1 cellular context compared by ENCODE assay signal in genomic region chr4:114924311-114924710, GRCh38.
TF ChIP-seq lines count a peak whose summit lies in the region.

No MANE protein-coding gene starts in this region.

TF ChIP-seq in H1, 55 proteins besides CTCF, POLR2A, EP300 and RAD21:
- TF ChIP-seq YY1 (IDR thresholded peaks at IDR 0.05; ENCODE audit: low read depth, low read length) (no peak), RBBP5 (IDR thresholded peaks at IDR 0.05; ENCODE audit: borderline replicate concordance, low read depth, low read length) (no peak), CHD7 (IDR thresholded peaks at IDR 0.05; ENCODE audit: insufficient replicate concordance, low read length) (peak; percentile 89), SIX5 (IDR thresholded peaks at IDR 0.05; ENCODE audit: low read depth, low read length) (no peak), HDAC6 (IDR thresholded peaks at IDR 0.05; ENCODE audit: low read depth, low read length) (no peak), EZH2 (IDR thresholded peaks at IDR 0.05; ENCODE audit: low read depth, low read length, severe bottlenecking) (no peak), CBX8 (IDR thresholded peaks at IDR 0.05; ENCODE audit: borderline replicate concordance, low read depth, low read length) (no peak), CTBP2 (IDR thresholded peaks at IDR 0.05; ENCODE audit: borderline replicate concordance, insufficient read depth, insufficient read length, low read length) (no peak), SP1 (IDR thresholded peaks at IDR 0.05; ENCODE audit: low read depth, low read length) (0 out of 2 replicates have a peak, but pooled peaks have one; percentile 44), HDAC2 (IDR thresholded peaks at IDR 0.05; ENCODE audit: borderline replicate concordance in 1 of 2, low read depth in 2 of 2, low read length in 2 of 2) (no peak; a peak in 1 of 4 replicates), MAX (IDR thresholded peaks at IDR 0.05) (no peak), TCF12 (IDR thresholded peaks at IDR 0.05; ENCODE audit: low read depth, low read length) (no peak), CHD1 (IDR thresholded peaks at IDR 0.05; ENCODE audit: low read depth, low read length) (no peak), POLR2AphosphoS5 (IDR thresholded peaks at IDR 0.05; ENCODE audit: low read depth, low read length) (no peak), SIN3A (conservative IDR thresholded peaks at IDR 0.05 in 1 of 2, IDR thresholded peaks at IDR 0.05 in 1 of 2; ENCODE audit: low read depth in 1 of 2, low read length in 2 of 2) (no peak), SP2 (IDR thresholded peaks at IDR 0.05; ENCODE audit: low read length) (no peak), TEAD4 (IDR thresholded peaks at IDR 0.05; ENCODE audit: low read depth, low read length) (peak; percentile 70; the same call in 1 of the 2 replicates), TAF1 (IDR thresholded peaks at IDR 0.05; ENCODE audit: low read depth, low read length) (no peak), SP4 (IDR thresholded peaks at IDR 0.05; ENCODE audit: low read length) (no peak), EGR1 (IDR thresholded peaks at IDR 0.05; ENCODE audit: borderline replicate concordance, low read depth, low read length) (no peak), JUND (IDR thresholded peaks at IDR 0.05; ENCODE audit: low read length) (no peak), SRF (IDR thresholded peaks at IDR 0.05; ENCODE audit: low read depth, low read length) (no peak), TAF7 (optimal IDR thresholded peaks at IDR 0.05; ENCODE audit: borderline replicate concordance, low read depth, low read length) (no peak), SUZ12 (IDR thresholded peaks at IDR 0.05; ENCODE audit: low read length) (no peak), BACH1 (IDR thresholded peaks at IDR 0.05; ENCODE audit: low read length) (no peak), USF2 (IDR thresholded peaks at IDR 0.05; ENCODE audit: low read length) (no peak), CEBPB (IDR thresholded peaks at IDR 0.05; ENCODE audit: low read depth, low read length) (no peak), ASH2L (IDR thresholded peaks at IDR 0.05; ENCODE audit: low read length) (no peak), KDM5A (IDR thresholded peaks at IDR 0.05; ENCODE audit: low read length) (no peak), PHF8 (conservative IDR thresholded peaks at IDR 0.05; ENCODE audit: low read depth, low read length) (no peak), ATF3 (IDR thresholded peaks at IDR 0.05; ENCODE audit: insufficient read depth, low read depth, low read length) (no peak), TBP (IDR thresholded peaks at IDR 0.05; ENCODE audit: low read depth, low read length) (no peak), BRCA1 (IDR thresholded peaks at IDR 0.05; ENCODE audit: low read depth, low read length) (no peak), NANOG (IDR thresholded peaks at IDR 0.05; ENCODE audit: insufficient read depth, low read depth, low read length, poor library complexity, severe bottlenecking) (peak; percentile 69), ATF2 (IDR thresholded peaks at IDR 0.05; ENCODE audit: low read length) (no peak), GABPA (IDR thresholded peaks at IDR 0.05; ENCODE audit: borderline replicate concordance, insufficient read depth, low read length) (no peak), RNF2 (IDR thresholded peaks at IDR 0.05; ENCODE audit: borderline replicate concordance, low read depth, low read length, missing control alignments, poor library complexity, severe bottlenecking) (no peak), BCL11A (IDR thresholded peaks at IDR 0.05; ENCODE audit: low read depth in 2 of 2, low read length in 2 of 2) (peak in 1 of 2 experiments; percentile 66), MAFK (IDR thresholded peaks at IDR 0.05; ENCODE audit: low read depth, low read length) (no peak), GTF2F1 (IDR thresholded peaks at IDR 0.05; ENCODE audit: borderline replicate concordance, low read depth, low read length) (no peak), POU5F1 (IDR thresholded peaks at IDR 0.05; ENCODE audit: low read depth, low read length) (no peak), E2F6 (IDR thresholded peaks at IDR 0.05) (no peak), RXRA (IDR thresholded peaks at IDR 0.05; ENCODE audit: insufficient read depth, low read depth, low read length) (no peak)
TF ChIP-seq in H1: peak in this region for 5.
